23 cellular contexts compared by ENCODE assay signal in the genomic region with DNA sequence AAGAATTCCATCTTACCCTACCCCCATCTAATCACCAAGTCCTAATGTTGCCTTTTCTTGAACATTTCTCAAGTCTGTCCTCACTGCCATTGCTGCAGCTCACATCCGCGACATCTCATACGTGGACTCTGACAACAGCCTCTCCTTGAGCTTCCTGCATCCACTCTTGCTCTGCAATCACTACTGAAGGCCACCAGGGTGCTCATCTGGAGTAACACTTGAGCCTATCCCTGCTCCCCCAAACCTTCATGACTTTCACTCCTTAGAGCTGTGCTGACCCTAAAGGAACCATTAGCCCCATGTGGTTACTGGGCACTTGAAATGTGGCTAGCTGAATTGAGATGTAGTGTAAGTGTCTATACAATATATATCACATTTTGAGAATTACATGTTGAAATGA. TPM values are rescaled to one million over a fixed set of nuclear protein-coding genes. Genes with fewer than 3 reads are reported as not detected.
"Had no signal": no experiment of that assay in that cellular context is flagged by ENCODE, and none has a peak within 500 bp of the region (broad histone marks: within the 10 kb centered on the region; RNA-seq: fewer than 3 reads in every experiment).

No MANE protein-coding gene starts in this region.

- H3K4me1 Mint-ChIP-seq: activated CD8-positive, alpha-beta memory T cell treated with anti-CD3 and anti-CD28 coated beads, Interleukin-2, amount 10 ng/mL, durations not matched to agents 7 days and 5 days had no signal

- ATAC-seq: activated CD4-positive, CD25-positive, alpha-beta regulatory T cell treated with anti-CD3 and anti-CD28 coated beads, Interleukin-2, amount 50 U/mL, for 24 hours; activated CD8-positive, alpha-beta memory T cell treated with anti-CD3 and anti-CD28 coated beads, Interleukin-2, amount 10 ng/mL, durations not matched to agents 7 days and 5 days; heart left ventricle; left lung; natural killer cell treated with Interleukin-12 subunit alpha and Interleukin-12 subunit beta and Interleukin-15 and Interleukin-18, amount 100 ng/mL, for 72 hours; right lobe of liver had no signal

- H3K36me3 ChIP-seq: esophagus squamous epithelium, heart left ventricle, left lung, right lobe of liver, suprapubic skin had no signal

- H3K4me3 Mint-ChIP-seq: activated CD8-positive, alpha-beta memory T cell treated with anti-CD3 and anti-CD28 coated beads, Interleukin-2, amount 10 ng/mL, durations not matched to agents 7 days and 5 days; activated naive CD8-positive, alpha-beta T cell; activated T-cell treated with anti-CD3 and anti-CD28 coated beads, Interleukin-2, amount 50 U/mL, for 24 hours; natural killer cell treated with Interleukin-12 subunit alpha and Interleukin-12 subunit beta and Interleukin-15 and Interleukin-18, amount 100 ng/mL, for 72 hours; stimulated activated memory B cell treated with anti-CD40 and anti-IgM and Interleukin-4, amounts not matched to agents 10 μg/mL and 1 μg/mL and 100 μg/mL, for 72 hours; type B pancreatic cell had no signal

- H3K27me3 ChIP-seq: dorsolateral prefrontal cortex, esophagus squamous epithelium, heart left ventricle, left lung, right lobe of liver, suprapubic skin had no signal

- H3K4me1 ChIP-seq: esophagus squamous epithelium, left lung, psoas muscle, right lobe of liver, suprapubic skin had no signal

- H3K27ac Mint-ChIP-seq: activated CD8-positive, alpha-beta memory T cell treated with anti-CD3 and anti-CD28 coated beads, Interleukin-2, amount 10 ng/mL, durations not matched to agents 7 days and 5 days; activated naive CD8-positive, alpha-beta T cell; activated T-cell treated with anti-CD3 and anti-CD28 coated beads, Interleukin-2, amount 50 U/mL, for 24 hours; natural killer cell treated with Interleukin-12 subunit alpha and Interleukin-12 subunit beta and Interleukin-15 and Interleukin-18, amount 100 ng/mL, for 72 hours; stimulated activated memory B cell treated with anti-CD40 and anti-IgM and Interleukin-4, amounts not matched to agents 10 μg/mL and 1 μg/mL and 100 μg/mL, for 72 hours; type B pancreatic cell had no signal

- H3K9me3 Mint-ChIP-seq: activated T-cell treated with anti-CD3 and anti-CD28 coated beads, Interleukin-2, amount 50 U/mL, for 24 hours; natural killer cell treated with Interleukin-12 subunit alpha and Interleukin-12 subunit beta and Interleukin-15 and Interleukin-18, amount 100 ng/mL, for 72 hours; stimulated activated memory B cell treated with anti-CD40 and anti-IgM and Interleukin-4, amounts not matched to agents 10 μg/mL and 1 μg/mL and 100 μg/mL, for 72 hours; type B pancreatic cell had no signal

- H3K9me3 ChIP-seq: esophagus squamous epithelium, heart left ventricle, left lung, psoas muscle, right lobe of liver, suprapubic skin had no signal

- H3K36me3 Mint-ChIP-seq: activated CD8-positive, alpha-beta memory T cell treated with anti-CD3 and anti-CD28 coated beads, Interleukin-2, amount 10 ng/mL, durations not matched to agents 7 days and 5 days; activated naive CD8-positive, alpha-beta T cell; natural killer cell treated with Interleukin-12 subunit alpha and Interleukin-12 subunit beta and Interleukin-15 and Interleukin-18, amount 100 ng/mL, for 72 hours; stimulated activated memory B cell treated with anti-CD40 and anti-IgM and Interleukin-4, amounts not matched to agents 10 μg/mL and 1 μg/mL and 100 μg/mL, for 72 hours; type B pancreatic cell had no signal

- H3K27ac ChIP-seq: dorsolateral prefrontal cortex, esophagus squamous epithelium, left lung, psoas muscle, right lobe of liver, suprapubic skin had no signal

- DNase-seq: activated CD4-positive, alpha-beta T cell treated with anti-CD3 and anti-CD28 coated beads, Interleukin-2, amount 50 U/mL, for 48 hours; activated CD8-positive, alpha-beta memory T cell treated with anti-CD3 and anti-CD28 coated beads, Interleukin-2, amount 10 ng/mL, durations not matched to agents 7 days and 5 days; activated effector memory CD4-positive, alpha-beta T cell treated with anti-CD3 and anti-CD28 coated beads, Interleukin-2, amount 50 U/mL, for 16 hours; activated T-cell treated with anti-CD3 and anti-CD28 coated beads, Interleukin-2, amount 50 U/mL, for 24 hours; amygdala; dorsolateral prefrontal cortex; esophagus squamous epithelium; foreskin melanocyte; heart left ventricle; islet precursor cell; left lung; psoas muscle; right lobe of liver had no signal

- H3K4me3 ChIP-seq: dorsolateral prefrontal cortex, esophagus squamous epithelium, heart left ventricle, left lung, psoas muscle, right lobe of liver, suprapubic skin had no signal

- H3K27me3 Mint-ChIP-seq: activated T-cell treated with anti-CD3 and anti-CD28 coated beads, Interleukin-2, amount 50 U/mL, for 24 hours; type B pancreatic cell had no signal

RNA-seq across cellular contexts. Expression of gene CTXN3, which starts 46.4 kb away (rescaled TPM):
- total RNA-seq: activated CD8-positive, alpha-beta memory T cell treated with anti-CD3 and anti-CD28 coated beads, Interleukin-2, amount 10 ng/mL, durations not matched to agents 7 days and 5 days; chondrocyte; heart left ventricle; left lung; mucosa of gallbladder; natural killer cell treated with Interleukin-12 subunit alpha and Interleukin-12 subunit beta and Interleukin-15 and Interleukin-18, amount 100 ng/mL, for 72 hours; osteoblast; right lobe of liver; suprapubic skin; T-helper 2 cell treated with Interferon-gamma antibody and Interleukin-4, amounts not matched to agents 100 ng/mL and 5 ng/mL, for 36 hours had no signal
